1 cellular context compared by ENCODE assay signal in genomic region chr3:43907508-43907858, GRCh38.
TF ChIP-seq lines count a peak whose summit lies in the region.

No MANE protein-coding gene starts in this region.

TF ChIP-seq in GM12878, 131 proteins besides CTCF, POLR2A, EP300 and RAD21 (continued from another document):
- no peak for TF ChIP-seq IRF3 (IDR thresholded peaks at IDR 0.05)
- TF ChIP-seq SKIL (IDR thresholded peaks at IDR 0.05; ENCODE audit: low read depth, poor library complexity, severe bottlenecking), result peak; percentile 59
- peak; percentile 43; the same call in 1 of the 2 replicates for TF ChIP-seq RUNX3 (IDR thresholded peaks at IDR 0.05; ENCODE audit: low read length)
- no peak for TF ChIP-seq BCL3 (IDR thresholded peaks at IDR 0.05; ENCODE audit: borderline replicate concordance, insufficient read depth, low read depth, low read length, poor library complexity, severe bottlenecking)
- TF ChIP-seq ZSCAN29 (IDR thresholded peaks at IDR 0.05), result 0 out of 2 replicates have a peak, but pooled peaks have one; percentile 30
- TF ChIP-seq BHLHE40 (IDR thresholded peaks at IDR 0.05; ENCODE audit: borderline replicate concordance in 1 of 2, low read depth in 2 of 2, low read length in 1 of 2), result peak; percentile 18 to 35; a peak in 1 of 4 replicates
- peak; percentile 72 for TF ChIP-seq ATF7 (IDR thresholded peaks at IDR 0.05; ENCODE audit: low read depth)
- 0 out of 2 replicates have a peak, but pooled peaks have one; percentile 12 for TF ChIP-seq PAX5 (IDR thresholded peaks at IDR 0.05; ENCODE audit: borderline replicate concordance, low read depth, low read length)
- peak; percentile 90 to 91 for TF ChIP-seq IKZF2 (IDR thresholded peaks at IDR 0.05)
- TF ChIP-seq MTA2 (IDR thresholded peaks at IDR 0.05; ENCODE audit: low read depth), result peak; percentile 88
- peak; percentile 76; the same call in 1 of the 2 replicates for TF ChIP-seq BACH1 (IDR thresholded peaks at IDR 0.05; ENCODE audit: borderline replicate concordance)
- no peak for TF ChIP-seq FOS (IDR thresholded peaks at IDR 0.05; ENCODE audit: borderline replicate concordance, extremely low read depth, insufficient read length)
- TF ChIP-seq SPI1 (IDR thresholded peaks at IDR 0.05; ENCODE audit: borderline replicate concordance, insufficient read depth, low read depth, low read length), result peak; percentile 99
- TF ChIP-seq TCF3 (IDR thresholded peaks at IDR 0.05; ENCODE audit: borderline replicate concordance, insufficient read depth, low read depth, low read length), result no peak
- TF ChIP-seq MEF2B (IDR thresholded peaks at IDR 0.05; ENCODE audit: partially characterized antibody, poor library complexity, severe bottlenecking), result peak; percentile 92
- TF ChIP-seq DPF2 (IDR thresholded peaks at IDR 0.05), result peak; percentile 92
- no peak for TF ChIP-seq REST (IDR thresholded peaks at IDR 0.05; ENCODE audit: low read depth, low read length)
- TF ChIP-seq POLR2AphosphoS2 (IDR thresholded peaks at IDR 0.05; ENCODE audit: low read depth, low read length), result no peak
- peak; percentile 96 for TF ChIP-seq PKNOX1 (IDR thresholded peaks at IDR 0.05)
- TF ChIP-seq MLLT1 (IDR thresholded peaks at IDR 0.05), result peak; percentile 56
- TF ChIP-seq RELB (IDR thresholded peaks at IDR 0.05; ENCODE audit: low read depth), result peak; percentile 78
- no peak for TF ChIP-seq KAT2A (conservative IDR thresholded peaks at IDR 0.05; ENCODE audit: control insufficient read depth, low read depth, low read length)
- TF ChIP-seq ZNF384 (IDR thresholded peaks at IDR 0.05; ENCODE audit: borderline replicate concordance, low read depth, low read length), result no peak
- TF ChIP-seq RB1 (IDR thresholded peaks at IDR 0.05; ENCODE audit: borderline replicate concordance), result 0 out of 2 replicates have a peak, but pooled peaks have one; percentile 19
- peak; percentile 81 for TF ChIP-seq BCL11A (IDR thresholded peaks at IDR 0.05; ENCODE audit: low read depth, low read length)
- TF ChIP-seq CUX1 (IDR thresholded peaks at IDR 0.05; ENCODE audit: insufficient replicate concordance, low read depth, low read length), result peak; percentile 76
- TF ChIP-seq ZNF217 (IDR thresholded peaks at IDR 0.05), result peak; percentile 68
- TF ChIP-seq RAD51 (IDR thresholded peaks at IDR 0.05), result peak; percentile 20; the same call in 1 of the 2 replicates
- no peak for TF ChIP-seq NR2F1 (conservative IDR thresholded peaks at IDR 0.05)
- peak; percentile 95 for TF ChIP-seq IRF4 (IDR thresholded peaks at IDR 0.05; ENCODE audit: low read depth, low read length)
- TF ChIP-seq CBFB (IDR thresholded peaks at IDR 0.05; ENCODE audit: low read depth), result no peak
- TF ChIP-seq ZNF24 (IDR thresholded peaks at IDR 0.05), result 0 out of 2 replicates have a peak, but pooled peaks have one; percentile 14
- TF ChIP-seq POLR2AphosphoS5 (IDR thresholded peaks at IDR 0.05; ENCODE audit: low read length), result no peak
